ENCODE assay signal across 10 cellular contexts in the genomic region with DNA sequence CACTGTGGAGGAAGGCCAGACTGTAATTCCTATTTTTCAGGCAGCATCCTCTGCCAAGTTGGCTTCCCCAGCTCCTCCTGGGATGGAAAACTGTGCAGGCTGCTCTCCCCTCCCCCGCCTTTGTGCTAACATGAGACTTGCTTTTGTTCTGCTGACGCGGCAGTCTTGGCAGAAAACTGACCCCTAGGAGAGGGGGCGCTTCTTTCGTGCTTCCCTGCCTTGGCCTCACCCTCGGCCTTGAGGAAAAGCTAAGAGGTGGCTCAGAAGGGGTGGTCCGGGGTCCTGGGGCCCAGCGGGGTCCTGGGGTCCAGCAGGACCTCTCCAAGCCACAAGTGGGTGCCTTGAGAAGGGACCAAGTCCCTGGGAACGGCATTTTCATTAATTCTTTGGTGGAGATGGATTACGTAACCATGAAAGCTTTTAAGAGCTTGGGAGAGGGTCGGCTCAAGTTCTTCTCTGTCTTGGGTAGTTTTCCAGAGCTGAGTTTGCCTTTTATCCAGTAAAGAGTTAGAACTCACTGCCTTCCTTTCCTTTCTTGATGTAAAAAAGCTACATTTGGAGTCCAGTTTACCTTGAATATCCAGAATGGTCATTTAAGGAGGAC. TPM values are rescaled to one million over a fixed set of nuclear protein-coding genes. Genes with fewer than 3 reads are reported as not detected.
DNase-seq lines count a peak whose midpoint lies in the region; TF ChIP-seq lines count a peak whose summit lies in the region.
"Had no signal": no experiment of that assay in that cellular context is flagged by ENCODE, and none has a peak within 500 bp of the region (broad histone marks: within the 10 kb centered on the region; RNA-seq: fewer than 3 reads in every experiment).

No MANE protein-coding gene starts in this region.

- H3K27me3 ChIP-seq in Peyer's patch (no peaks in the 10 kb centered on the region), A673 (replicated peaks; ENCODE audit: insufficient read depth, low read depth, low read length, poor library complexity) (no peaks in the 10 kb centered on the region)
- no peaks in the 10 kb centered on the region for H3K27me3 ChIP-seq in effector memory CD4-positive, alpha-beta T cell (replicated peaks; ENCODE audit: control insufficient read depth, insufficient read depth, low read length, poor library complexity, severe bottlenecking)

- intact Hi-C loops in A673 (cut with micrococcal nuclease; ENCODE audit: unreplicated experiment) = no loop called here

- TF ChIP-seq CTCF in Peyer's patch (IDR thresholded peaks at IDR 0.05) (no peak), A673 (conservative IDR thresholded peaks at IDR 0.05; ENCODE audit: low read depth, low read length) (no peak)

- H3K9me3 ChIP-seq in Peyer's patch (no peaks in the 10 kb centered on the region), A673 (ENCODE audit: low read depth, low read length, poor library complexity, severe bottlenecking) (no peaks in the 10 kb centered on the region)
- no peaks in the 10 kb centered on the region for H3K9me3 ChIP-seq in effector memory CD4-positive, alpha-beta T cell (ENCODE audit: control insufficient read depth, low read length)

- no peaks in the 10 kb centered on the region for H3K36me3 ChIP-seq in Peyer's patch
- H3K36me3 ChIP-seq in effector memory CD4-positive, alpha-beta T cell (ENCODE audit: control insufficient read depth, insufficient read depth, low read length) = no peaks in the 10 kb centered on the region
- H3K36me3 ChIP-seq in A673 (ENCODE audit: insufficient read depth, low read length, poor library complexity, severe bottlenecking) = no peaks in the 10 kb centered on the region

- CTCF ChIA-PET in A673 (lab: Charles Lee) = no interaction called here

- peak overlapping the region; percentile 23 to 76 (median 54) for H3K27ac ChIP-seq in Peyer's patch
- H3K27ac ChIP-seq in effector memory CD4-positive, alpha-beta T cell (ENCODE audit: insufficient read depth, low read length, poor library complexity, severe bottlenecking) = no peak overlapping the region
- no peak overlapping the region for H3K27ac ChIP-seq in A673 (ENCODE audit: low read depth, low read length, poor library complexity, severe bottlenecking)

- BruUV-seq in A673 (replicated peaks; lab: Mats Ljungman, UMichigan) = no TSS peak

- H3K4me1 ChIP-seq in Peyer's patch (peaks cover 0 to 15% (median 0%) of the 10 kb centered on the region in 4 donors), A673 (ENCODE audit: insufficient read depth, low read length, poor library complexity, severe bottlenecking) (no peaks in the 10 kb centered on the region)
- H3K4me1 ChIP-seq in effector memory CD4-positive, alpha-beta T cell (ENCODE audit: control insufficient read depth, insufficient read depth, low read length, poor library complexity, severe bottlenecking) = no peaks in the 10 kb centered on the region

- H3K4me3 ChIP-seq in Peyer's patch (no peak overlapping the region), A673 (ENCODE audit: low read depth, low read length, poor library complexity, severe bottlenecking) (no peak overlapping the region)
- H3K4me3 ChIP-seq in effector memory CD4-positive, alpha-beta T cell (ENCODE audit: insufficient read depth, low read depth, low read length, poor library complexity, severe bottlenecking) = no peak overlapping the region

- DNase-seq in Peyer's patch (peak in 2 of 3 donors; percentile 28 to 64), fibroblast of gingiva (ENCODE audit: low read depth) (peak; percentile 65), medulla oblongata (ENCODE audit: extremely low spot score) (peak; percentile 95), stromal cell of bone marrow (ENCODE audit: low read depth) (peak; percentile 85), A673 (ENCODE audit: low spot score) (no peak)
- no peak for DNase-seq in effector memory CD4-positive, alpha-beta T cell
- no peak for DNase-seq in activated effector memory CD4-positive, alpha-beta T cell treated with anti-CD3 and anti-CD28 coated beads, Interleukin-2, amount 50 U/mL, for 16 hours
- DNase-seq in activated naive CD4-positive, alpha-beta T cell (lab: John Stamatoyannopoulos, UW) = no peak
- DNase-seq: activated naive CD8-positive, alpha-beta T cell treated with anti-CD3 and anti-CD28 coated beads, Interleukin-2, amount 50 U/mL, for 24 hours; NCI-H146 had no signal

- POLR2A ChIA-PET in A673 (lab: Charles Lee; ENCODE audit: low non-redundant PET) = no interaction called here

- no peak for TF ChIP-seq POLR2A in Peyer's patch (IDR thresholded peaks at IDR 0.05)

RNA-seq across cellular contexts. Expression of gene SH3PXD2B, which starts 51.0 kb away (rescaled TPM):
- total RNA-seq in Peyer's patch (10 to 100 TPM in 3 of 4 donors, 1 to 10 TPM in 1; 5.8 to 26.4 (median 11.7) TPM), A673 (2021) (28.1 and 32.1 TPM in 2 replicates)

Comparison
In these comparisons a context has a peak if more than half of its experiments do, and no peak if none do; other contexts are left out.
1. DNase-seq: peak in Peyer's patch (2 of 3), fibroblast of gingiva (single experiment), medulla oblongata (single experiment) and stromal cell of bone marrow (single experiment); none in effector memory CD4-positive, alpha-beta T cell (0 of 3), activated effector memory CD4-positive, alpha-beta T cell treated with anti-CD3 and anti-CD28 coated beads, Interleukin-2, amount 50 U/mL, for 16 hours (single experiment), A673 (single experiment) and activated naive CD4-positive, alpha-beta T cell (0 of 4).
2. H3K27ac ChIP-seq: peak in Peyer's patch (4 of 4); none in effector memory CD4-positive, alpha-beta T cell (single experiment) and A673 (single experiment).